In genomic region chr3:145094355-145094941, GRCh38 we compare ENCODE assay signal across 1 cellular context.
TF ChIP-seq lines count a peak whose summit lies in the region.

No MANE protein-coding gene starts in this region.

TF ChIP-seq in H1, 55 proteins besides CTCF, POLR2A, EP300 and RAD21:
- no peak for TF ChIP-seq CHD7 (IDR thresholded peaks at IDR 0.05; ENCODE audit: insufficient replicate concordance, low read length)
- TF ChIP-seq RFX5 (IDR thresholded peaks at IDR 0.05; ENCODE audit: borderline replicate concordance, low read depth, low read length) = peak; percentile 98
- TF ChIP-seq CREB1 (IDR thresholded peaks at IDR 0.05) = peak; percentile 93
TF ChIP-seq in H1: peak in this region for 2.
